ENCODE assay signal across 35 cellular contexts in the genomic region with DNA sequence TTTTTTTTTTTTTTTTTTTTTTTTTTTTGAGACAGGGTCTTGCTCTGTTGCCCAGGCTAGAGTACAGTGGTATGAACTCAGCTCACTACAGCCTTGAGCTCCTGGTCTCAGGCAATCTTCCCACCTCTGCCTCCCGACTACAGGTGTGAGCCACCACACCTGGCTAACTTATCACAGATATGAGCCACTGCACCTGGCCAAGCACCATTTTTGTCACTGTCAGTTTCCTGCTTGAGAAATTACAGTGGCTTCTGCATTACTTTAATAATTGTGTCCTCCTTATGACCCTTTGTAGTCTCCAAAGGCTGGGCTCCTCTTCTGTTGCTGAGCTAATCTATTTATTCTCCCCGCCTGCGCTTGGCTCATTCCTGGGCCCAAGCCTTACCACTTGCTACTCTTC. TPM values are rescaled to one million over a fixed set of nuclear protein-coding genes. Genes with fewer than 3 reads are reported as not detected.
"Had no signal": no experiment of that assay in that cellular context is flagged by ENCODE, and none has a peak within 500 bp of the region (broad histone marks: within the 10 kb centered on the region; RNA-seq: fewer than 3 reads in every experiment).

No MANE protein-coding gene starts in this region.

- H3K4me3 ChIP-seq: ascending aorta, breast epithelium, cardiac muscle cell, colonic mucosa, esophagus muscularis mucosa, gastrocnemius medialis, heart left ventricle had no signal

- H3K4me1 Mint-ChIP-seq: endodermal cell had no signal

- H3K27ac Mint-ChIP-seq: activated CD4-positive, alpha-beta memory T cell treated with anti-CD3 and anti-CD28 coated beads for 36 hours; activated CD4-positive, alpha-beta T cell treated with anti-CD3 and anti-CD28 coated beads for 36 hours; activated CD4-positive, alpha-beta T cell treated with anti-CD3 and anti-CD28 coated beads, Interleukin-2, amount 10 ng/mL, durations not matched to agents 24 days and 14 days; activated CD8-positive, alpha-beta memory T cell treated with anti-CD3 and anti-CD28 coated beads, Interleukin-2, amount 10 ng/mL, durations not matched to agents 7 days and 5 days; activated CD8-positive, alpha-beta T cell treated with anti-CD3 and anti-CD28 coated beads, Interleukin-2, amount 10 ng/mL, durations not matched to agents 7 days and 5 days; activated naive CD4-positive, alpha-beta T cell treated with anti-CD3 and anti-CD28 coated beads, Interleukin-2, amount 10 ng/mL, durations not matched to agents 7 days and 5 days; activated naive CD4-positive, alpha-beta T cell treated with anti-CD3 and anti-CD28 coated beads, Interleukin-2, amount 50 U/mL, for 72 hours; activated naive CD8-positive, alpha-beta T cell treated with anti-CD3 and anti-CD28 coated beads, Interleukin-2, amount 10 ng/mL, durations not matched to agents 7 days and 5 days; brain; endodermal cell; T-helper 17 cell; T-helper 2 cell treated with Interferon-gamma antibody and Interleukin-4, amounts not matched to agents 5 μg/mL and 100 μg/mL, for 36 hours had no signal

- H3K9me3 Mint-ChIP-seq: activated CD4-positive, alpha-beta memory T cell treated with anti-CD3 and anti-CD28 coated beads for 36 hours; activated naive CD4-positive, alpha-beta T cell treated with anti-CD3 and anti-CD28 coated beads, Interleukin-2, amount 10 ng/mL, durations not matched to agents 7 days and 5 days; activated naive CD8-positive, alpha-beta T cell treated with anti-CD3 and anti-CD28 coated beads, Interleukin-2, amount 10 ng/mL, durations not matched to agents 7 days and 5 days; endodermal cell; T-helper 2 cell treated with Interferon-gamma antibody and Interleukin-4, amounts not matched to agents 5 μg/mL and 100 μg/mL, for 36 hours had no signal

- DNase-seq: activated CD4-positive, alpha-beta memory T cell treated with anti-CD3 and anti-CD28 coated beads for 36 hours; activated CD4-positive, alpha-beta T cell treated with anti-CD3 and anti-CD28 coated beads for 36 hours; activated CD4-positive, alpha-beta T cell treated with anti-CD3 and anti-CD28 coated beads, Interleukin-2, amount 10 ng/mL, durations not matched to agents 24 days and 14 days; activated CD4-positive, CD25-positive, alpha-beta regulatory T cell; activated CD4-positive, CD25-positive, alpha-beta regulatory T cell treated with anti-CD3 and anti-CD28 coated beads, Interleukin-2, amount 50 U/mL, for 72 hours; activated CD8-positive, alpha-beta memory T cell treated with anti-CD3 and anti-CD28 coated beads, Interleukin-2, amount 10 ng/mL, durations not matched to agents 7 days and 5 days; activated CD8-positive, alpha-beta memory T cell treated with anti-CD3 and anti-CD28 coated beads, Interleukin-2, amount 50 U/mL, for 4 hours; activated CD8-positive, alpha-beta T cell treated with anti-CD3 and anti-CD28 coated beads, Interleukin-2, amount 10 ng/mL, durations not matched to agents 7 days and 5 days; activated gamma-delta T cell; activated naive CD4-positive, alpha-beta T cell; activated naive CD4-positive, alpha-beta T cell treated with anti-CD3 and anti-CD28 coated beads, Interleukin-2, amount 10 ng/mL, durations not matched to agents 7 days and 5 days; activated naive CD8-positive, alpha-beta T cell treated with anti-CD3 and anti-CD28 coated beads, Interleukin-2, amount 10 ng/mL, durations not matched to agents 7 days and 5 days; activated T-cell treated with anti-CD3 and anti-CD28 coated beads, Interleukin-2, amount 50 U/mL, for 1 hour; activated T-cell treated with anti-CD3 and anti-CD28 coated beads, Interleukin-2, amount 50 U/mL, for 48 hours; central memory CD4-positive, alpha-beta T cell; cerebellar nuclear complex; colonic mucosa; effector memory CD4-positive, alpha-beta T cell; endodermal cell; erythroblast; foreskin keratinocyte; gastrocnemius medialis; glutamatergic neuron; heart left ventricle; T-helper 17 cell; T1000 had no signal

- H3K27ac ChIP-seq: ascending aorta, breast epithelium, cardiac muscle cell, colonic mucosa, esophagus muscularis mucosa, foreskin keratinocyte, gastrocnemius medialis, heart left ventricle had no signal

- H3K36me3 ChIP-seq: ascending aorta, breast epithelium, cardiac muscle cell, colonic mucosa, esophagus muscularis mucosa, gastrocnemius medialis, heart left ventricle had no signal

- H3K36me3 Mint-ChIP-seq: activated CD4-positive, alpha-beta memory T cell treated with anti-CD3 and anti-CD28 coated beads for 36 hours; activated CD8-positive, alpha-beta memory T cell treated with anti-CD3 and anti-CD28 coated beads, Interleukin-2, amount 10 ng/mL, durations not matched to agents 7 days and 5 days; activated naive CD4-positive, alpha-beta T cell treated with anti-CD3 and anti-CD28 coated beads, Interleukin-2, amount 10 ng/mL, durations not matched to agents 7 days and 5 days; activated naive CD4-positive, alpha-beta T cell treated with anti-CD3 and anti-CD28 coated beads, Interleukin-2, amount 50 U/mL, for 72 hours; activated naive CD8-positive, alpha-beta T cell treated with anti-CD3 and anti-CD28 coated beads, Interleukin-2, amount 10 ng/mL, durations not matched to agents 7 days and 5 days; brain had no signal

- H3K27me3 Mint-ChIP-seq: activated CD4-positive, alpha-beta T cell treated with anti-CD3 and anti-CD28 coated beads for 36 hours; brain had no signal

- ATAC-seq: activated CD4-positive, alpha-beta T cell treated with anti-CD3 and anti-CD28 coated beads for 36 hours; activated CD8-positive, alpha-beta memory T cell treated with anti-CD3 and anti-CD28 coated beads, Interleukin-2, amount 10 ng/mL, durations not matched to agents 7 days and 5 days; activated CD8-positive, alpha-beta T cell treated with anti-CD3 and anti-CD28 coated beads, Interleukin-2, amount 10 ng/mL, durations not matched to agents 7 days and 5 days; activated naive CD4-positive, alpha-beta T cell treated with anti-CD3 and anti-CD28 coated beads, Interleukin-2, amount 50 U/mL, for 72 hours; foreskin keratinocyte; gastrocnemius medialis; heart left ventricle; T-helper 17 cell had no signal

- H3K4me3 Mint-ChIP-seq: activated CD4-positive, alpha-beta memory T cell treated with anti-CD3 and anti-CD28 coated beads for 36 hours; activated CD4-positive, alpha-beta T cell treated with anti-CD3 and anti-CD28 coated beads for 36 hours; activated CD4-positive, alpha-beta T cell treated with anti-CD3 and anti-CD28 coated beads, Interleukin-2, amount 10 ng/mL, durations not matched to agents 24 days and 14 days; activated CD8-positive, alpha-beta memory T cell treated with anti-CD3 and anti-CD28 coated beads, Interleukin-2, amount 10 ng/mL, durations not matched to agents 7 days and 5 days; activated CD8-positive, alpha-beta T cell treated with anti-CD3 and anti-CD28 coated beads, Interleukin-2, amount 10 ng/mL, durations not matched to agents 7 days and 5 days; activated naive CD4-positive, alpha-beta T cell treated with anti-CD3 and anti-CD28 coated beads, Interleukin-2, amount 10 ng/mL, durations not matched to agents 7 days and 5 days; activated naive CD8-positive, alpha-beta T cell treated with anti-CD3 and anti-CD28 coated beads, Interleukin-2, amount 10 ng/mL, durations not matched to agents 7 days and 5 days; brain; endodermal cell; T-helper 17 cell; T-helper 2 cell treated with Interferon-gamma antibody and Interleukin-4, amounts not matched to agents 5 μg/mL and 100 μg/mL, for 36 hours had no signal

- H3K4me1 ChIP-seq: ascending aorta, breast epithelium, colonic mucosa, esophagus muscularis mucosa, foreskin keratinocyte, gastrocnemius medialis, heart left ventricle had no signal

- H3K27me3 ChIP-seq: ascending aorta, breast epithelium, cardiac muscle cell, colonic mucosa, esophagus muscularis mucosa, foreskin keratinocyte, gastrocnemius medialis, heart left ventricle had no signal

- H3K9me3 ChIP-seq: ascending aorta, breast epithelium, colonic mucosa, esophagus muscularis mucosa, gastrocnemius medialis, heart left ventricle had no signal

RNA-seq across cellular contexts. Expression of gene UBE2L5, which starts 16.0 kb away (rescaled TPM):
- total RNA-seq: activated CD4-positive, alpha-beta memory T cell treated with anti-CD3 and anti-CD28 coated beads for 36 hours; activated CD4-positive, alpha-beta T cell treated with anti-CD3 and anti-CD28 coated beads, Interleukin-2, amount 10 ng/mL, durations not matched to agents 24 days and 14 days; activated CD8-positive, alpha-beta memory T cell treated with anti-CD3 and anti-CD28 coated beads for 36 hours; activated CD8-positive, alpha-beta memory T cell treated with anti-CD3 and anti-CD28 coated beads, Interleukin-2, amount 10 ng/mL, durations not matched to agents 7 days and 5 days; activated CD8-positive, alpha-beta T cell treated with anti-CD3 and anti-CD28 coated beads, Interleukin-2, amount 10 ng/mL, durations not matched to agents 7 days and 5 days; activated naive CD8-positive, alpha-beta T cell treated with anti-CD3 and anti-CD28 coated beads, Interleukin-2, amount 10 ng/mL, durations not matched to agents 7 days and 5 days; ascending aorta; colonic mucosa; dermis microvascular lymphatic vessel endothelial cell; endodermal cell; foreskin keratinocyte; gastrocnemius medialis; T-helper 17 cell had no signal
